In genomic region chr10:33005322-33006282, GRCh38 we compare ENCODE assay signal across 8 cellular contexts. TPM values are rescaled to one million over a fixed set of nuclear protein-coding genes. Genes with fewer than 3 reads are reported as not detected.
A peak's percentile ranks its signal among the peaks of the same experiment; 100 is the strongest.
DNase-seq lines count a peak whose midpoint lies in the region; ATAC-seq and TF ChIP-seq lines count a peak whose summit lies in the region.

No MANE protein-coding gene starts in this region.

- TF ChIP-seq CTCF in A673 (conservative IDR thresholded peaks at IDR 0.05; ENCODE audit: low read depth, low read length), result no peak
- no peak for TF ChIP-seq CTCF in right atrium auricular region (IDR thresholded peaks at IDR 0.05)
- TF ChIP-seq CTCF in prostate gland (IDR thresholded peaks at IDR 0.05), result no peak

- H3K36me3 ChIP-seq in A673 (ENCODE audit: insufficient read depth, low read length, poor library complexity, severe bottlenecking), result no peaks in the 10 kb centered on the region
- no peaks in the 10 kb centered on the region for H3K36me3 ChIP-seq in right atrium auricular region
- H3K36me3 ChIP-seq in prostate gland, result no peaks in the 10 kb centered on the region

- H3K27me3 ChIP-seq in A673 (replicated peaks; ENCODE audit: insufficient read depth, low read depth, low read length, poor library complexity) (no peaks in the 10 kb centered on the region), right atrium auricular region (no peaks in the 10 kb centered on the region), prostate gland (replicated peaks; ENCODE audit: insufficient read depth) (no peaks in the 10 kb centered on the region)

- TF ChIP-seq POLR2A in prostate gland (IDR thresholded peaks at IDR 0.05), result peak; percentile 17

- BruUV-seq in A673 (replicated peaks; lab: Mats Ljungman, UMichigan), result no TSS peak

- ATAC-seq in GM18870 (IDR thresholded peaks at IDR 0.05; ENCODE audit: unreplicated experiment), result peak; percentile 45
- ATAC-seq in HG03558 (IDR thresholded peaks at IDR 0.05; ENCODE audit: extremely low read depth, unreplicated experiment), result peak; percentile 54

- 5% methylated on average over 34 of the region's 34 CpGs for WGBS in prostate gland

- intact Hi-C loops in A673 (cut with micrococcal nuclease; ENCODE audit: unreplicated experiment), result loop anchor here (5.0 to 10.0 kb wide), 2 partner anchors 558 to 631 kb away; partner anchors contain the start of gene CCDC7
- intact Hi-C loops in prostate gland (cut with DNase I), result loop anchor here (5.0 kb wide), 1 partner anchor 43 kb away; no protein-coding TSS in a partner anchor

- H3K27ac ChIP-seq in A673 (ENCODE audit: low read depth, low read length, poor library complexity, severe bottlenecking) (peak overlapping the region; percentile 72), angular gyrus (ENCODE audit: low read depth, low read length) (peak overlapping the region; percentile 19), right atrium auricular region (peak overlapping the region; percentile 82 to 84), prostate gland (peak overlapping the region; percentile 61 to 71)

- H3K4me3 ChIP-seq in A673 (ENCODE audit: low read depth, low read length, poor library complexity, severe bottlenecking) (peak overlapping the region; percentile 47), right atrium auricular region (peak overlapping the region; percentile 42 to 55), prostate gland (peak overlapping the region; percentile 30 to 31)

- POLR2A ChIA-PET in A673 (lab: Charles Lee; ENCODE audit: low non-redundant PET), result interaction anchor here (1.0 kb wide), 1 partner anchor 46 kb away, joined by 3 read pairs; no protein-coding TSS in a partner anchor

- H3K9me3 ChIP-seq in A673 (ENCODE audit: low read depth, low read length, poor library complexity, severe bottlenecking) (no peaks in the 10 kb centered on the region), right atrium auricular region (no peaks in the 10 kb centered on the region), prostate gland (no peaks in the 10 kb centered on the region)

- DNase-seq in A673 (ENCODE audit: low spot score) (peak; percentile 85), SHP77 treated with DMSO at 0.1 percent for 48 hours (lab: John Stamatoyannopoulos, UW) (peak; percentile 32), right atrium auricular region (ENCODE audit: low spot score) (peak; percentile 86), prostate gland (ENCODE audit: low spot score) (peak; percentile 49), NCI-H82 (lab: John Stamatoyannopoulos, UW) (no peak)

- CTCF ChIA-PET in A673 (lab: Charles Lee), result no interaction called here

- peaks cover 8% of the 10 kb centered on the region for H3K4me1 ChIP-seq in A673 (ENCODE audit: insufficient read depth, low read length, poor library complexity, severe bottlenecking)
- H3K4me1 ChIP-seq in right atrium auricular region, result peaks cover 0 to 17% of the 10 kb centered on the region in 2 donors
- H3K4me1 ChIP-seq in prostate gland (replicated peaks), result peaks cover 3% of the 10 kb centered on the region

RNA-seq across cellular contexts. Expression of gene ITGB1, which starts 47.6 kb away (rescaled TPM):
- 276 and 282 TPM in 2 replicates for total RNA-seq in A673 (2021)
- total RNA-seq in right atrium auricular region, result 1,000 to 10,000 TPM in 1 of 2 donors, 100 to 1,000 TPM in 1; 454 to 1,054 TPM
- 100 to 1,000 TPM; 246 to 293 TPM for total RNA-seq in prostate gland

Comparison
In these comparisons a context has a peak if more than half of its experiments do, and no peak if none do; other contexts are left out.
1. H3K27ac ChIP-seq: peak in every context shown above with its lines; median percentile 83 in right atrium auricular region; 72 in A673; 66 in prostate gland; 19 in angular gyrus.